ENCODE assay signal across 13 cellular contexts in genomic region chr7:74542558-74543117, GRCh38.
DNase-seq lines count a peak whose midpoint lies in the region; ATAC-seq, FAIRE-seq and TF ChIP-seq lines count a peak whose summit lies in the region.
"Had no signal": no experiment of that assay in that cellular context is flagged by ENCODE, and none has a peak within 500 bp of the region (broad histone marks: within the 10 kb centered on the region; RNA-seq: fewer than 3 reads in every experiment).

No MANE protein-coding gene starts in this region.

- no peak for TF ChIP-seq POLR2A in prostate gland (IDR thresholded peaks at IDR 0.05)

- H3K4me1 ChIP-seq in prostate gland (replicated peaks): no peaks in the 10 kb centered on the region

- H3K27me3 ChIP-seq in bronchial epithelial cell (ENCODE audit: control insufficient read depth, insufficient read depth, low read length): no peaks in the 10 kb centered on the region
- no peaks in the 10 kb centered on the region for H3K27me3 ChIP-seq in prostate gland (replicated peaks; ENCODE audit: insufficient read depth)

- H3K36me3 ChIP-seq in bronchial epithelial cell (ENCODE audit: control insufficient read depth, insufficient read depth, low read length) (peaks cover 15% of the 10 kb centered on the region), prostate gland (no peaks in the 10 kb centered on the region)

- no peak overlapping the region for H3K4me3 Mint-ChIP-seq in osteocyte (ENCODE audit: unreplicated experiment)
- H3K4me3 Mint-ChIP-seq in natural killer cell: no peak overlapping the region
- H3K4me3 Mint-ChIP-seq: nephron progenitor cell had no signal

- no peak for FAIRE-seq in bronchial epithelial cell (lab: Jason Lieb, UNC)

- H3K9me3 ChIP-seq in prostate gland: no peaks in the 10 kb centered on the region
- H3K9me3 ChIP-seq: Caco-2 had no signal

- H3K4me3 ChIP-seq in bronchial epithelial cell (ENCODE audit: low read depth, low read length) (no peak overlapping the region), prostate gland (no peak overlapping the region)

- H3K36me3 Mint-ChIP-seq in osteocyte (ENCODE audit: unreplicated experiment) (peaks cover 30% of the 10 kb centered on the region), natural killer cell (no peaks in the 10 kb centered on the region)

- intact Hi-C loops in prostate gland (cut with DNase I) (no loop called here), natural killer cell (cut with micrococcal nuclease) (no loop called here)

- H3K9me3 Mint-ChIP-seq in osteocyte (ENCODE audit: unreplicated experiment): peaks cover 3% of the 10 kb centered on the region
- H3K9me3 Mint-ChIP-seq in natural killer cell: no peaks in the 10 kb centered on the region
- H3K9me3 Mint-ChIP-seq: nephron progenitor cell had no signal

- H3K27me3 Mint-ChIP-seq in osteocyte (ENCODE audit: unreplicated experiment): no peaks in the 10 kb centered on the region
- H3K27me3 Mint-ChIP-seq in natural killer cell (ENCODE audit: low read depth in 2 of 2): no peaks in the 10 kb centered on the region

- TF ChIP-seq CTCF in bronchial epithelial cell (IDR thresholded peaks at IDR 0.05; ENCODE audit: insufficient read depth, low read length, severe bottlenecking) (no peak), prostate gland (IDR thresholded peaks at IDR 0.05) (no peak), osteocyte (IDR thresholded peaks at IDR 0.05) (no peak), natural killer cell (IDR thresholded peaks at IDR 0.05) (no peak)

- WGBS in prostate gland: 51% methylated on average over 9 of the region's 9 CpGs

- DNase-seq in NCI-H2227 treated with DMSO at 0.1 percent for 48 hours (lab: John Stamatoyannopoulos, UW) (peak; percentile 73), bronchial epithelial cell (ENCODE audit: low read depth) (peak; percentile 89), prostate gland (ENCODE audit: low spot score) (peak; percentile 56), osteocyte (ENCODE audit: extremely low spot score, unreplicated experiment) (no peak), natural killer cell (no peak)
- DNase-seq: activated CD4-positive, alpha-beta T cell treated with anti-CD3 and anti-CD28 coated beads for 48 hours; activated naive CD4-positive, alpha-beta T cell; Caco-2; nephron progenitor cell; stimulated activated CD4-positive, alpha-beta T cell treated with anti-CD3 and anti-CD28 coated beads, Interleukin-4, amount 100 ng/mL, for 24 hours had no signal

- no peak for TF ChIP-seq EP300 in Ishikawa (IDR thresholded peaks at IDR 0.05; ENCODE audit: borderline replicate concordance)

- H3K27ac Mint-ChIP-seq in osteocyte (ENCODE audit: unreplicated experiment): no peak overlapping the region
- no peak overlapping the region for H3K27ac Mint-ChIP-seq in natural killer cell
- H3K27ac Mint-ChIP-seq: nephron progenitor cell had no signal

- H3K4me1 Mint-ChIP-seq in osteocyte (ENCODE audit: unreplicated experiment): no peaks in the 10 kb centered on the region
- no peaks in the 10 kb centered on the region for H3K4me1 Mint-ChIP-seq in natural killer cell

- no peak for TF ChIP-seq RAD21 in Ishikawa (IDR thresholded peaks at IDR 0.05; ENCODE audit: low read depth)

- no peak overlapping the region for H3K27ac ChIP-seq in prostate gland

- ATAC-seq in GM21723 (IDR thresholded peaks at IDR 0.05; ENCODE audit: unreplicated experiment) (no peak), GM18858 (IDR thresholded peaks at IDR 0.05; ENCODE audit: unreplicated experiment) (no peak), natural killer cell (no peak)

TF ChIP-seq in Ishikawa, 13 proteins besides CTCF, POLR2A, EP300 and RAD21:
- TF ChIP-seq NFIC (IDR thresholded peaks at IDR 0.05): peak; percentile 70
- no peak for TF ChIP-seq TAF1 (IDR thresholded peaks at IDR 0.05; ENCODE audit: low read depth)

Comparison
In these comparisons a context has a peak if more than half of its experiments do, and no peak if none do; other contexts are left out.
1. DNase-seq: peak in NCI-H2227 treated with DMSO at 0.1 percent for 48 hours (single experiment), bronchial epithelial cell (single experiment) and prostate gland (single experiment); none in osteocyte (single experiment) and natural killer cell (single experiment).